In the genomic region with DNA sequence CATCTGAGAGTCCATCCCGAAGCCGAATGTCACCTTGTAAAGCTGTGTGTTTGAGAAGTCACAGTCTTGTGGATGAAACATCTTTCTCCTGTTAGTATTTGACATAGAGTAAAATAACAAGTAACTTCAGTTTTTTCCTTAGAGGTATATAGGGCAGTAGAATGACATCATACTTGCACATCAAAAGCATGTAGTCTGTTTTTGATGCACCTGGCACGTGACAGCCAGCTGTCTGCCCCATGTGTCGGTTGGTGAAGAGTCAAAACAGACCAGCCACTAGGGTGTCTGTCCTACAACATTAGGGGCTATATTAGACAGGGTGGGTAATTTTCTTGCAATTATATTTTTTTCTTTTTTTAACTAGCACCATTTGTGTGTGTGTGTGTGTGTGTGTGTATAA, we compare ENCODE assay signal across 10 cellular contexts.
DNase-seq lines count a peak whose midpoint lies in the region; ATAC-seq and TF ChIP-seq lines count a peak whose summit lies in the region.
"Had no signal": no experiment of that assay in that cellular context is flagged by ENCODE, and none has a peak within 500 bp of the region (broad histone marks: within the 10 kb centered on the region; RNA-seq: fewer than 3 reads in every experiment).

No MANE protein-coding gene starts in this region.

- no peaks in the 10 kb centered on the region for H3K9me3 ChIP-seq in AG04450 (ENCODE audit: control insufficient read depth, insufficient read depth, low read length)
- no peaks in the 10 kb centered on the region for H3K9me3 ChIP-seq in CD8-positive, alpha-beta T cell (ENCODE audit: low read length)
- no peaks in the 10 kb centered on the region for H3K9me3 ChIP-seq in Peyer's patch
- no peaks in the 10 kb centered on the region for H3K9me3 ChIP-seq in HAP-1
- H3K9me3 ChIP-seq: mucosa of descending colon had no signal

- H3K27me3 ChIP-seq in AG04450 (ENCODE audit: control insufficient read depth, insufficient read depth, low read length), result no peaks in the 10 kb centered on the region
- H3K27me3 ChIP-seq in CD8-positive, alpha-beta T cell (ENCODE audit: insufficient read depth, low read length), result no peaks in the 10 kb centered on the region
- H3K27me3 ChIP-seq in Peyer's patch, result no peaks in the 10 kb centered on the region
- H3K27me3 ChIP-seq in HAP-1 (ENCODE audit: low read depth), result no peaks in the 10 kb centered on the region

- no peaks in the 10 kb centered on the region for H3K27me3 Mint-ChIP-seq in CD8-positive, alpha-beta T cell (ENCODE audit: low read depth)
- H3K27me3 Mint-ChIP-seq in activated CD4-positive, alpha-beta T cell treated with anti-CD3 and anti-CD28 coated beads, Interleukin-2, amount 10 ng/mL, durations not matched to agents 7 days and 5 days, result no peaks in the 10 kb centered on the region

- intact Hi-C loops in CD8-positive, alpha-beta T cell (cut with DNase I, micrococcal nuclease), result loop anchor here in 1 of 2 experiments (1.0 kb wide), 1 partner anchor 8 kb away; no protein-coding TSS in a partner anchor

- H3K36me3 ChIP-seq in CD8-positive, alpha-beta T cell (ENCODE audit: insufficient read depth, low read length), result no peaks in the 10 kb centered on the region
- H3K36me3 ChIP-seq in Peyer's patch (peaks cover 0 to 16% (median 0%) of the 10 kb centered on the region in 3 donors), HAP-1 (replicated peaks) (0 out of 2 replicates have a peak, but pooled peaks cover 3% of the 10 kb centered on the region)

- POLR2A ChIA-PET in AG04450 (lab: Yijun Ruan, JAX), result no interaction called here
- POLR2A ChIA-PET in CD8-positive, alpha-beta T cell (lab: Charles Lee), result interaction anchor here (0.9 to 1.4 kb wide), 2 partner anchors 8 to 133 kb away, joined by 3 to 4 read pairs; no protein-coding TSS in a partner anchor
- POLR2A ChIA-PET in activated CD4-positive, alpha-beta T cell treated with anti-CD3 and anti-CD28 coated beads, Interleukin-2, amount 10 ng/mL, durations not matched to agents 7 days and 5 days (lab: Charles Lee), result no interaction called here

- in situ Hi-C loops in HAP-1 (cut with MboI; ENCODE audit: low sequenced_read_pairs), result no loop called here

- H3K27ac ChIP-seq in AG04450 (ENCODE audit: low read depth, low read length), result peak overlapping the region; percentile 11
- H3K27ac ChIP-seq in CD8-positive, alpha-beta T cell (ENCODE audit: low read depth, low read length), result no peak overlapping the region
- no peak overlapping the region for H3K27ac ChIP-seq in Peyer's patch

- H3K4me3 ChIP-seq in AG04450 (ENCODE audit: low read depth, low read length) (no peak overlapping the region), Peyer's patch (no peak overlapping the region), HAP-1 (no peak overlapping the region)
- H3K4me3 ChIP-seq in CD8-positive, alpha-beta T cell (ENCODE audit: low read depth, low read length), result no peak overlapping the region
- H3K4me3 ChIP-seq: mucosa of descending colon had no signal

- H3K4me1 Mint-ChIP-seq in CD8-positive, alpha-beta T cell (ENCODE audit: low read depth), result peaks cover 35% of the 10 kb centered on the region
- H3K4me1 Mint-ChIP-seq in activated CD4-positive, alpha-beta T cell treated with anti-CD3 and anti-CD28 coated beads, Interleukin-2, amount 10 ng/mL, durations not matched to agents 7 days and 5 days, result peaks cover 35% of the 10 kb centered on the region

- no peaks in the 10 kb centered on the region for H3K9me3 Mint-ChIP-seq in CD8-positive, alpha-beta T cell
- peaks cover 4% of the 10 kb centered on the region for H3K9me3 Mint-ChIP-seq in activated CD4-positive, alpha-beta T cell treated with anti-CD3 and anti-CD28 coated beads, Interleukin-2, amount 10 ng/mL, durations not matched to agents 7 days and 5 days

- no peak for TF ChIP-seq POLR2A in Peyer's patch (IDR thresholded peaks at IDR 0.05)

- peak; percentile 75 for ATAC-seq in CD8-positive, alpha-beta T cell
- ATAC-seq: mucosa of descending colon had no signal

- H3K4me1 ChIP-seq in CD8-positive, alpha-beta T cell (ENCODE audit: insufficient read depth, low read length), result peaks cover 19% of the 10 kb centered on the region
- H3K4me1 ChIP-seq in Peyer's patch (no peaks in the 10 kb centered on the region), HAP-1 (peaks cover 7% of the 10 kb centered on the region)

- peak overlapping the region; percentile 83 for H3K27ac Mint-ChIP-seq in CD8-positive, alpha-beta T cell
- no peak overlapping the region for H3K27ac Mint-ChIP-seq in activated CD4-positive, alpha-beta T cell treated with anti-CD3 and anti-CD28 coated beads, Interleukin-2, amount 10 ng/mL, durations not matched to agents 7 days and 5 days

- peak overlapping the region; percentile 30 for H3K4me3 Mint-ChIP-seq in CD8-positive, alpha-beta T cell
- H3K4me3 Mint-ChIP-seq in activated CD4-positive, alpha-beta T cell treated with anti-CD3 and anti-CD28 coated beads, Interleukin-2, amount 10 ng/mL, durations not matched to agents 7 days and 5 days, result no peak overlapping the region

- peaks cover 50% of the 10 kb centered on the region for H3K36me3 Mint-ChIP-seq in CD8-positive, alpha-beta T cell
- peaks cover 18% of the 10 kb centered on the region for H3K36me3 Mint-ChIP-seq in activated CD4-positive, alpha-beta T cell treated with anti-CD3 and anti-CD28 coated beads, Interleukin-2, amount 10 ng/mL, durations not matched to agents 7 days and 5 days (ENCODE audit: low read depth)

- DNase-seq in AG04450 (ENCODE audit: low read depth, low spot score), result no peak
- peak in 4 of 7 experiments; percentile 21 to 83 (median 50) for DNase-seq in CD8-positive, alpha-beta T cell
- peak; percentile 46 for DNase-seq in activated CD4-positive, alpha-beta T cell treated with anti-CD3 and anti-CD28 coated beads, Interleukin-2, amount 10 ng/mL, durations not matched to agents 7 days and 5 days
- DNase-seq in effector CD8-positive, alpha-beta T cell (lab: John Stamatoyannopoulos, UW), result peak; percentile 16
- no peak for DNase-seq in Peyer's patch
- no peak for DNase-seq in midbrain (lab: John Stamatoyannopoulos, UW)
- DNase-seq in HAP-1 (ENCODE audit: low spot score in 2 of 2), result no peak
- no peak for DNase-seq in Kasumi-1 (lab: John Stamatoyannopoulos, UW)
- DNase-seq: mucosa of descending colon, posterior cingulate gyrus had no signal

- no peak for TF ChIP-seq CTCF in AG04450 (IDR thresholded peaks at IDR 0.05; ENCODE audit: low read depth, low read length)
- no peak for TF ChIP-seq CTCF in CD8-positive, alpha-beta T cell (IDR thresholded peaks at IDR 0.05)
- TF ChIP-seq CTCF in Peyer's patch (IDR thresholded peaks at IDR 0.05), result no peak

- CTCF ChIA-PET in AG04450 (lab: Charles Lee), result interaction anchor here (0.6 to 4.7 kb wide), 3 partner anchors 16 to 137 kb away, joined by 5 to 20 read pairs (median 5); no protein-coding TSS in a partner anchor
- CTCF ChIA-PET in CD8-positive, alpha-beta T cell (lab: Charles Lee), result interaction anchor here (1.0 to 3.1 kb wide), 8 partner anchors 13 to 179 kb away, joined by 3 to 8 read pairs (median 4); no protein-coding TSS in a partner anchor
- CTCF ChIA-PET in activated CD4-positive, alpha-beta T cell treated with anti-CD3 and anti-CD28 coated beads, Interleukin-2, amount 10 ng/mL, durations not matched to agents 7 days and 5 days (lab: Charles Lee), result interaction anchor here (0.6 to 3.0 kb wide), 5 partner anchors 10 to 233 kb away, joined by 3 to 13 read pairs (median 4); no protein-coding TSS in a partner anchor

Comparison
In these comparisons a context has a peak if more than half of its experiments do, and no peak if none do; other contexts are left out.
1. DNase-seq: peak in CD8-positive, alpha-beta T cell (4 of 7), activated CD4-positive, alpha-beta T cell treated with anti-CD3 and anti-CD28 coated beads, Interleukin-2, amount 10 ng/mL, durations not matched to agents 7 days and 5 days (single experiment) and effector CD8-positive, alpha-beta T cell (single experiment); none in AG04450 (single experiment), Peyer's patch (0 of 3), midbrain (single experiment), HAP-1 (0 of 2) and Kasumi-1 (0 of 2).